In the genomic region with DNA sequence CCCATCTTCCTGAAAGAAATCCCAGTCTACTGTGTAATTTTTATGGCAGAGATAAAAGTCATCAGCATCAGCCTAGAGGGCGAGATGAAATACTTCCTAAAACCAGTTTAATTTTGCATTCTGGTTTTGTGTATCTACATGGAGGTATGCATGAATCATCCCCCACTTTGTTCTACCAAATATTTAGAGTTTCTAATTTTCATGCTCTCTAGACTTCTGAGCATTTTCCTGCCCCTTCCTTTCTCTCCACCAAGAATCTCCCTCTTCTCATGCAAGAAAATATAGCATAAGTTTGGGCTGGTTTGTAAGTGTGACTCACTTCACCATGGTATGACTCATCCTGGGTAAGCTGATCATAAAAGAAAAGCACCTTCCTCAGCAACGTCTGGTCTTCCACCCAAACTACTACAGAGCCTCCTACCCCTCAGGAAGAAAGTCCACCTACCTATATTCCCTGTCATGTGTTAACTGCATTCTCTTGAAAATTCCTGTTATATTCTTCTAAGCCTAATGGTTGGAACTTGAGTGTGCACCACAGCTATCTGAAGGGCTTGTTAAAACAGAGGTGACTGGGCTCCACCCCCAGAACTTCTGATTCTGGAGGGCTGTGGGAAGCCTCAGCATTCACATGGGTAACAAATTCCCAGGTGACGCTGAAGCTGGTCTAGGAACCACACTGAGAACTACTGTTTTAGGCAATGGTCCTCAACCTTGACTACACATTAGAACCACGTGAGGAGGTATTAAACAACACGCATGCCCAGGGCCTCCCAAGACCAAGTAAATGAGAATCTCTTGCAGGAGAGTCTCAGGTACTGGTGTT, we compare ENCODE assay signal across 8 cellular contexts. TPM values are rescaled to one million over a fixed set of nuclear protein-coding genes. Genes with fewer than 3 reads are reported as not detected.
A peak's percentile ranks its signal among the peaks of the same experiment; 100 is the strongest.
DNase-seq lines count a peak whose midpoint lies in the region; ATAC-seq and TF ChIP-seq lines count a peak whose summit lies in the region.

No MANE protein-coding gene starts in this region.

- peak overlapping the region; percentile 40 for H3K4me2 ChIP-seq in OCI-LY3 (ENCODE audit: low read length)

- TF ChIP-seq EP300 in tibial nerve (IDR thresholded peaks at IDR 0.05) = no peak

- H3K4me3 ChIP-seq in OCI-LY3 (ENCODE audit: low read length) (no peak overlapping the region), coronary artery (no peak overlapping the region), tibial nerve (no peak overlapping the region)

- ATAC-seq in HG02642 (IDR thresholded peaks at IDR 0.05; ENCODE audit: poor library complexity, unreplicated experiment) = peak; percentile 90
- ATAC-seq in HG03045 (IDR thresholded peaks at IDR 0.05; ENCODE audit: unreplicated experiment) = no peak

- TF ChIP-seq CTCF in OCI-LY3 (IDR thresholded peaks at IDR 0.05; ENCODE audit: low read depth, low read length) = no peak
- TF ChIP-seq CTCF in coronary artery (IDR thresholded peaks at IDR 0.05) = no peak
- TF ChIP-seq CTCF in tibial nerve (IDR thresholded peaks at IDR 0.05) = no peak

- DNase-seq in NK-92 treated with Interleukin-12 subunit alpha and Interleukin-12 subunit beta, amount 100 ng/mL, for 24 hours (lab: John Stamatoyannopoulos, UW) = peak; percentile 10
- no peak for DNase-seq in NK-92 (lab: John Stamatoyannopoulos, UW; ENCODE audit: unreplicated experiment)
- DNase-seq in fibroblast of gingiva (ENCODE audit: low read depth) = peak; percentile 26
- no peak for DNase-seq in coronary artery (ENCODE audit: low spot score)
- no peak for DNase-seq in tibial nerve (ENCODE audit: low spot score in 2 of 2)

- H2AFZ ChIP-seq in OCI-LY3 (ENCODE audit: low read depth, low read length) = no peak overlapping the region

- no peaks in the 10 kb centered on the region for H4K20me1 ChIP-seq in OCI-LY3 (ENCODE audit: insufficient read depth, low read length)

- WGBS in tibial nerve, 2 donors = 72 to 73% methylated on average over 5 of the region's 5 CpGs

- H3K27me3 ChIP-seq in OCI-LY3 (ENCODE audit: low read depth, low read length) (no peaks in the 10 kb centered on the region), tibial nerve (peaks cover 0 to 6% of the 10 kb centered on the region in 2 donors)

- H3K4me1 ChIP-seq in OCI-LY3 (ENCODE audit: low read length) (peaks cover 16% of the 10 kb centered on the region), tibial nerve (no peaks in the 10 kb centered on the region)

- no peaks in the 10 kb centered on the region for H3K79me2 ChIP-seq in OCI-LY3 (ENCODE audit: low read length)

- no peak overlapping the region for H3K9ac ChIP-seq in OCI-LY3 (ENCODE audit: low read length)

- H3K36me3 ChIP-seq in OCI-LY3 (replicated peaks; ENCODE audit: low read depth, low read length) (no peaks in the 10 kb centered on the region), tibial nerve (no peaks in the 10 kb centered on the region)

- no peak overlapping the region for H3K27ac ChIP-seq in OCI-LY3 (ENCODE audit: low read length)
- H3K27ac ChIP-seq in coronary artery = no peak overlapping the region
- no peak overlapping the region for H3K27ac ChIP-seq in tibial nerve

- no peak for TF ChIP-seq POLR2A in tibial nerve (IDR thresholded peaks at IDR 0.05)

- H3K9me3 ChIP-seq in OCI-LY3 (ENCODE audit: insufficient read depth, low read length) (no peaks in the 10 kb centered on the region), tibial nerve (peaks cover 0 to 6% (median 0%) of the 10 kb centered on the region in 4 donors)

RNA-seq across cellular contexts. Expression of gene RAPGEF4, which starts 37.4 kb away (rescaled TPM):
- total RNA-seq in tibial nerve = 10 to 100 TPM in 1 of 4 donors, 1 to 10 TPM in 3; 3.6 to 12.0 (median 6.7) TPM

Comparison
In these comparisons a context has a peak if more than half of its experiments do, and no peak if none do; other contexts are left out.
1. DNase-seq: peak in NK-92 treated with Interleukin-12 subunit alpha and Interleukin-12 subunit beta, amount 100 ng/mL, for 24 hours (single experiment) and fibroblast of gingiva (single experiment); none in NK-92 (single experiment), coronary artery (single experiment) and tibial nerve (0 of 2).